9 cellular contexts compared by ENCODE assay signal in genomic region chr6:68040312-68040778, GRCh38.
DNase-seq lines count a peak whose midpoint lies in the region; ATAC-seq, FAIRE-seq and TF ChIP-seq lines count a peak whose summit lies in the region.
"Had no signal": no experiment of that assay in that cellular context is flagged by ENCODE, and none has a peak within 500 bp of the region (broad histone marks: within the 10 kb centered on the region; RNA-seq: fewer than 3 reads in every experiment).

No MANE protein-coding gene starts in this region.

- no peaks in the 10 kb centered on the region for H3K36me3 ChIP-seq in PC-3 (ENCODE audit: low read depth, low read length)
- peaks cover 0 to 11% (median 0%) of the 10 kb centered on the region in 4 experiments; a peak in 2 of 8 replicates for H3K36me3 ChIP-seq in H1 (ENCODE audit: control insufficient read depth in 2 of 4, insufficient read depth in 4 of 4, low read length in 3 of 4)
- no peaks in the 10 kb centered on the region for H3K36me3 ChIP-seq in neuronal stem cell (replicated peaks in 1 of 2; ENCODE audit: control insufficient read depth in 2 of 2, insufficient read depth in 2 of 2, low read length in 2 of 2)
- H3K36me3 ChIP-seq in vagina, result no peaks in the 10 kb centered on the region
- H3K36me3 ChIP-seq: sigmoid colon had no signal

- peak overlapping the region; percentile 97 for H4K91ac ChIP-seq in H1 (replicated peaks; ENCODE audit: insufficient read length, low read length)
- H4K91ac ChIP-seq in neuronal stem cell (ENCODE audit: low read depth, low read length, poor library complexity), result no peak overlapping the region

- ATAC-seq in PC-3 (no peak), GM21529 (IDR thresholded peaks at IDR 0.05; ENCODE audit: unreplicated experiment) (no peak), GM19328 (IDR thresholded peaks at IDR 0.05; ENCODE audit: unreplicated experiment) (no peak)

- no peak; a peak in 1 of 3 replicates for TF ChIP-seq POLR2A in H1 (IDR thresholded peaks at IDR 0.05; ENCODE audit: control extremely low read depth in 1 of 2, low read depth in 2 of 2, low read length in 2 of 2)
- TF ChIP-seq POLR2A in vagina (IDR thresholded peaks at IDR 0.05), result no peak

- H3K9me3 ChIP-seq in PC-3 (ENCODE audit: low read length) (no peaks in the 10 kb centered on the region), H1 (ENCODE audit: insufficient read depth in 2 of 2, low read depth in 1 of 2, low read length in 1 of 2) (peaks cover 2 to 8% of the 10 kb centered on the region in 2 experiments; a peak in 3 of 4 replicates), neuronal stem cell (replicated peaks in 1 of 2; ENCODE audit: control insufficient read depth in 2 of 2, insufficient read depth in 1 of 2, low read depth in 1 of 2, low read length in 2 of 2) (no peaks in the 10 kb centered on the region), vagina (no peaks in the 10 kb centered on the region)
- H3K9me3 ChIP-seq: sigmoid colon had no signal

- H3K4me2 ChIP-seq in PC-3 (ENCODE audit: low read length) (no peak overlapping the region), H1 (ENCODE audit: insufficient read depth in 1 of 2, low read depth in 2 of 2, low read length in 2 of 2) (peak overlapping the region; percentile 58 to 62; a peak in 3 of 4 replicates), neuronal stem cell (ENCODE audit: insufficient read depth, low read length, poor library complexity, severe bottlenecking) (no peak overlapping the region)

- H3K14ac ChIP-seq in H1 (ENCODE audit: insufficient read length), result no peak overlapping the region
- H3K14ac ChIP-seq in neuronal stem cell (ENCODE audit: low read length), result no peak overlapping the region

- H3F3A ChIP-seq in PC-3 (ENCODE audit: low read length, unreplicated experiment), result no peaks in the 10 kb centered on the region

- H2BK20ac ChIP-seq in H1 (ENCODE audit: low read length), result peak overlapping the region; percentile 95

- intact Hi-C loops in PC-3 (cut with micrococcal nuclease), result no loop called here
- intact Hi-C loops in vagina (cut with DNase I), result no loop called here

- H3K4ac ChIP-seq in H1 (replicated peaks; ENCODE audit: insufficient read length, low read depth, low read length) (no peak overlapping the region), neuronal stem cell (ENCODE audit: low read length) (no peak overlapping the region)

- no TSS peak for BruUV-seq in PC-3 (replicated peaks; lab: Mats Ljungman, UMichigan)

- 43% methylated on average over 13 of the region's 13 CpGs; no CpG with 5 or more reads in 1 of the 2 experiments for WGBS in H1 (ENCODE audit: extremely low coverage in 1 of 2, insufficient coverage in 1 of 2, insufficient read length in 1 of 2, insufficient replicate concordance in 2 of 2, low coverage in 1 of 2, low lambda C conversion rate in 2 of 2, missing lambda C conversion rate in 1 of 2), 2 experiments
- WGBS in neuronal stem cell (ENCODE audit: extremely low coverage in 2 of 2, insufficient read length in 2 of 2, insufficient replicate concordance in 1 of 2), 2 donors, result no CpG with 5 or more reads among the region's 13 CpGs

- H2BK15ac ChIP-seq in H1 (ENCODE audit: low read length) (no peak overlapping the region), neuronal stem cell (ENCODE audit: low read length) (no peak overlapping the region)

- H3K23ac ChIP-seq in H1 (ENCODE audit: insufficient read length) (no peak overlapping the region), neuronal stem cell (ENCODE audit: low read depth, low read length, poor library complexity) (no peak overlapping the region)

- POLR2A ChIA-PET in PC-3 (lab: Charles Lee; ENCODE audit: unreplicated experiment) (no interaction called here), H1 (lab: Charles Lee; ENCODE audit: partially characterized antibody) (interaction anchor here (1.4 to 2.4 kb wide), 8 partner anchors 10 to 34 kb away, joined by 3 to 14 read pairs (median 4); no protein-coding TSS in a partner anchor)

- H3K27ac ChIP-seq in PC-3 (ENCODE audit: low read length) (no peak overlapping the region), H1 (ENCODE audit: low read depth, low read length) (peak overlapping the region; percentile 82), neuronal stem cell (replicated peaks; ENCODE audit: low read length) (no peak overlapping the region), vagina (no peak overlapping the region)
- H3K27ac ChIP-seq: sigmoid colon had no signal

- H3K79me1 ChIP-seq in H1 (ENCODE audit: low read depth, low read length) (no peaks in the 10 kb centered on the region), neuronal stem cell (ENCODE audit: low read depth, low read length) (no peaks in the 10 kb centered on the region)

- H2BK120ac ChIP-seq in H1 (replicated peaks; ENCODE audit: low read depth, low read length), result peak overlapping the region; percentile 97
- no peak overlapping the region for H2BK120ac ChIP-seq in neuronal stem cell (ENCODE audit: low read depth, low read length)

- CTCF ChIA-PET in PC-3 (lab: Charles Lee) (no interaction called here), H1 (lab: Charles Lee; ENCODE audit: partially characterized antibody) (no interaction called here)

- peak; percentile 24 for FAIRE-seq in H1 (lab: Jason Lieb, UNC)

- H3K23me2 ChIP-seq in H1 (ENCODE audit: low read depth, low read length), result no peaks in the 10 kb centered on the region

- peak overlapping the region; percentile 6; the same call in 1 of the 2 replicates for H2AFZ ChIP-seq in PC-3 (ENCODE audit: low read length)
- H2AFZ ChIP-seq in H1 (ENCODE audit: low read length), result peak overlapping the region; percentile 90
- H2AFZ ChIP-seq in neuronal stem cell (ENCODE audit: low read length), result peak overlapping the region; percentile 78

- H3K56ac ChIP-seq in H1 (replicated peaks; ENCODE audit: insufficient read length, low read depth, low read length), result peak overlapping the region; percentile 57

- no peak for DNase-seq in GM12864 (ENCODE audit: low read depth)
- DNase-seq in PC-3, result no peak
- DNase-seq in H1 (ENCODE audit: low read depth in 1 of 2, low spot score in 2 of 2), result peak in 1 of 2 experiments; percentile 46
- no peak for DNase-seq in neuronal stem cell (ENCODE audit: low spot score)
- DNase-seq in vagina (ENCODE audit: extremely low spot score in 2 of 2), result no peak
- no peak for DNase-seq in SW 1271 (lab: John Stamatoyannopoulos, UW)
- DNase-seq: sigmoid colon had no signal

- peak overlapping the region; percentile 98 for H2BK5ac ChIP-seq in H1 (ENCODE audit: low read depth, low read length)
- H2BK5ac ChIP-seq in neuronal stem cell (ENCODE audit: low read length), result no peak overlapping the region

- no peaks in the 10 kb centered on the region for H3K79me2 ChIP-seq in PC-3 (ENCODE audit: low read length)
- H3K79me2 ChIP-seq in H1 (ENCODE audit: control insufficient read depth in 1 of 2, insufficient read depth in 2 of 2, low read length in 2 of 2), result no peaks in the 10 kb centered on the region

- H4K5ac ChIP-seq in H1 (ENCODE audit: insufficient read length, low read depth, low read length), result no peak overlapping the region

- peak overlapping the region; percentile 95 for H2BK12ac ChIP-seq in H1 (ENCODE audit: low read depth, low read length)
- no peak overlapping the region for H2BK12ac ChIP-seq in neuronal stem cell (ENCODE audit: low read length)

- H3K18ac ChIP-seq in H1 (ENCODE audit: extremely low read depth, low read length), result peak overlapping the region; percentile 73
- no peak overlapping the region for H3K18ac ChIP-seq in neuronal stem cell (ENCODE audit: low read length)

- H3K4me3 ChIP-seq in GM12864 (ENCODE audit: low read depth, low read length) (peak overlapping the region; percentile 33; the same call in 1 of the 2 replicates), PC-3 (ENCODE audit: low read length) (no peak overlapping the region), H1 (ENCODE audit: extremely low read depth in 1 of 4, insufficient read depth in 2 of 4, low read depth in 3 of 4, low read length in 4 of 4) (peak overlapping the region in 1 of 4 experiments; percentile 48; a peak in 2 of 8 replicates), neuronal stem cell (ENCODE audit: low read length in 2 of 2) (no peak overlapping the region), vagina (peak overlapping the region in 1 of 2 donors; percentile 12)
- H3K4me3 ChIP-seq: sigmoid colon had no signal

- H4K20me1 ChIP-seq in PC-3 (ENCODE audit: low read length), result no peaks in the 10 kb centered on the region
- H4K20me1 ChIP-seq in H1 (replicated peaks in 1 of 2; ENCODE audit: control insufficient read depth in 1 of 2, insufficient read depth in 2 of 2, low read length in 2 of 2), result no peaks in the 10 kb centered on the region

- H3K4me1 ChIP-seq in PC-3 (ENCODE audit: insufficient read depth, low read length) (no peaks in the 10 kb centered on the region), H1 (replicated peaks in 1 of 4; ENCODE audit: control insufficient read depth in 3 of 4, insufficient read depth in 4 of 4, low read length in 3 of 4) (peaks cover 0 to 25% (median 16%) of the 10 kb centered on the region in 4 experiments), neuronal stem cell (ENCODE audit: control insufficient read depth in 2 of 2, insufficient read depth in 1 of 2, low read depth in 1 of 2, low read length in 2 of 2) (peaks cover 1 to 3% of the 10 kb centered on the region in 2 donors), vagina (no peaks in the 10 kb centered on the region)
- H3K4me1 ChIP-seq: sigmoid colon had no signal

- TF ChIP-seq CTCF in GM12864 (IDR thresholded peaks at IDR 0.05; ENCODE audit: low read depth, low read length, missing control alignments) (no peak), PC-3 (conservative IDR thresholded peaks at IDR 0.05; ENCODE audit: low read depth, low read length) (no peak), H1 (IDR thresholded peaks at IDR 0.05; ENCODE audit: control extremely low read depth in 1 of 3, insufficient read depth in 1 of 3, low read depth in 1 of 3, low read length in 3 of 3) (no peak), vagina (IDR thresholded peaks at IDR 0.05) (no peak)

- TF ChIP-seq EP300 in H1 (IDR thresholded peaks at IDR 0.05; ENCODE audit: borderline replicate concordance in 1 of 2, low read depth in 2 of 2, low read length in 2 of 2), result no peak

- H4K8ac ChIP-seq in H1 (ENCODE audit: extremely low read depth, insufficient read depth, low read length) (peak overlapping the region; percentile 47; the same call in 1 of the 2 replicates), neuronal stem cell (ENCODE audit: low read depth, low read length) (no peak overlapping the region)

- no peaks in the 10 kb centered on the region for H3K27me3 ChIP-seq in PC-3 (ENCODE audit: low read length)
- no peaks in the 10 kb centered on the region for H3K27me3 ChIP-seq in H1 (replicated peaks in 1 of 4; ENCODE audit: control insufficient read depth in 3 of 4, extremely low read depth in 1 of 4, insufficient read depth in 3 of 4, low read length in 3 of 4)
- no peaks in the 10 kb centered on the region for H3K27me3 ChIP-seq in neuronal stem cell (ENCODE audit: control insufficient read depth in 3 of 3, insufficient read depth in 3 of 3, low read depth in 1 of 3, low read length in 3 of 3)
- H3K27me3 ChIP-seq in vagina, result no peaks in the 10 kb centered on the region
- H3K27me3 ChIP-seq: sigmoid colon had no signal

- TF ChIP-seq RAD21 in H1 (IDR thresholded peaks at IDR 0.05 in 1 of 2, conservative IDR thresholded peaks at IDR 0.05 in 1 of 2; ENCODE audit: low read depth in 2 of 2, low read length in 2 of 2), result no peak

- H2AK5ac ChIP-seq in H1 (ENCODE audit: low read depth, low read length) (no peak overlapping the region; the same call in 1 of the 2 replicates), neuronal stem cell (ENCODE audit: low read depth, low read length) (no peak overlapping the region)

- H3K9ac ChIP-seq in PC-3 (ENCODE audit: low read length) (no peak overlapping the region), H1 (replicated peaks in 1 of 4; ENCODE audit: extremely low read depth in 1 of 4, low read depth in 3 of 4, low read length in 3 of 4) (peak overlapping the region in 2 of 4 experiments; percentile 17 to 53; a peak in 3 of 7 replicates), neuronal stem cell (ENCODE audit: low read depth, low read length, poor library complexity) (no peak overlapping the region)

- no peaks in the 10 kb centered on the region for H3K9me2 ChIP-seq in PC-3 (replicated peaks; ENCODE audit: low read length)

Comparison
In these comparisons a context has a peak if more than half of its experiments do, and no peak if none do; other contexts are left out.
1. H2AFZ ChIP-seq: peak in every context shown above with its lines; median percentile 90 in H1; 78 in neuronal stem cell; 6 in PC-3.
2. H3K4me2 ChIP-seq: peak in H1 (2 of 2); none in PC-3 (single experiment) and neuronal stem cell (single experiment).